1 cellular context compared by ENCODE assay signal in genomic region chr11:7513210-7514098, GRCh38.
A peak's percentile ranks its signal among the peaks of the same experiment; 100 is the strongest.
TF ChIP-seq lines count a peak whose summit lies in the region.

PPFIBP2 (plus strand) TSS chr11:7513999; CDS start chr11:7549476, 35,477 bp downstream.

TF ChIP-seq in HepG2, 621 proteins besides CTCF, POLR2A, EP300 and RAD21 (continued from another document and continues in another):
- TF ChIP-seq ZXDC (CRISPR knock-in tag; IDR thresholded peaks at IDR 0.05) (no peak), REPIN1 (CRISPR knock-in tag; IDR thresholded peaks at IDR 0.05; ENCODE audit: borderline replicate concordance, low read depth) (no peak), NR2F6 (IDR thresholded peaks at IDR 0.05) (no peak), NR2F6 (CRISPR knock-in tag; IDR thresholded peaks at IDR 0.05) (0 out of 2 replicates have a peak, but pooled peaks have one; percentile 11), UBTF (CRISPR knock-in tag; IDR thresholded peaks at IDR 0.05) (peak; percentile 63; the same call in 1 of the 2 replicates), REXO4 (CRISPR knock-in tag; IDR thresholded peaks at IDR 0.05; ENCODE audit: borderline replicate concordance) (no peak), CBX2 (IDR thresholded peaks at IDR 0.05; ENCODE audit: low read depth, low read length) (no peak), CBX2 (CRISPR knock-in tag; IDR thresholded peaks at IDR 0.05; ENCODE audit: low read depth) (no peak), MEIS2 (CRISPR knock-in tag; IDR thresholded peaks at IDR 0.05) (no peak), KDM5B (CRISPR knock-in tag; IDR thresholded peaks at IDR 0.05; ENCODE audit: borderline replicate concordance) (peak; percentile 17; the same call in 1 of the 2 replicates), PRDM4 (CRISPR knock-in tag; IDR thresholded peaks at IDR 0.05; ENCODE audit: borderline replicate concordance) (no peak), PHF5A (CRISPR knock-in tag; IDR thresholded peaks at IDR 0.05; ENCODE audit: low read depth, unreplicated experiment) (no peak), SIN3A (IDR thresholded peaks at IDR 0.05; ENCODE audit: borderline replicate concordance, low read depth, low read length) (no peak), FLYWCH1 (CRISPR knock-in tag; IDR thresholded peaks at IDR 0.05) (no peak), ZNF501 (CRISPR knock-in tag; IDR thresholded peaks at IDR 0.05) (peak; percentile 76; the same call in 1 of the 2 replicates), ZNF329 (CRISPR knock-in tag; IDR thresholded peaks at IDR 0.05; ENCODE audit: low read depth) (0 out of 2 replicates have a peak, but pooled peaks have one; percentile 35), IKZF5 (CRISPR knock-in tag; IDR thresholded peaks at IDR 0.05) (no peak), MIXL1 (CRISPR knock-in tag; IDR thresholded peaks at IDR 0.05) (0 out of 2 replicates have a peak, but pooled peaks have one; percentile 28), ZMYM4 (CRISPR knock-in tag; IDR thresholded peaks at IDR 0.05) (0 out of 2 replicates have a peak, but pooled peaks have one; percentile 2), ZNF713 (CRISPR knock-in tag; IDR thresholded peaks at IDR 0.05) (no peak), ERF (CRISPR knock-in tag; IDR thresholded peaks at IDR 0.05) (0 out of 2 replicates have a peak, but pooled peaks have one; percentile 19), TFDP1 (CRISPR knock-in tag; IDR thresholded peaks at IDR 0.05; ENCODE audit: borderline replicate concordance) (peak; percentile 20; the same call in 1 of the 2 replicates), AFF4 (CRISPR knock-in tag; IDR thresholded peaks at IDR 0.05) (no peak), MTA1 (CRISPR knock-in tag; IDR thresholded peaks at IDR 0.05; ENCODE audit: borderline replicate concordance) (peak; percentile 21; the same call in 1 of the 2 replicates), TBL1XR1 (IDR thresholded peaks at IDR 0.05; ENCODE audit: borderline replicate concordance, low read length, partially characterized antibody) (peak; percentile 6), POGZ (CRISPR knock-in tag; IDR thresholded peaks at IDR 0.05) (peak; percentile 37; the same call in 1 of the 2 replicates), CAMTA2 (CRISPR knock-in tag; IDR thresholded peaks at IDR 0.05; ENCODE audit: borderline replicate concordance) (peak; percentile 46; the same call in 1 of the 2 replicates), ZNF580 (CRISPR knock-in tag; IDR thresholded peaks at IDR 0.05; ENCODE audit: borderline replicate concordance, low read depth) (no peak), HNF1B (CRISPR knock-in tag; IDR thresholded peaks at IDR 0.05) (peak; percentile 21; the same call in 1 of the 2 replicates), NFKBIZ (CRISPR knock-in tag; IDR thresholded peaks at IDR 0.05) (no peak), NCOA1 (CRISPR knock-in tag; IDR thresholded peaks at IDR 0.05) (no peak), ATF4 (CRISPR knock-in tag; IDR thresholded peaks at IDR 0.05) (peak in 1 of 2 experiments; percentile 31; a peak in 1 of 4 replicates), ATF2 (CRISPR knock-in tag; IDR thresholded peaks at IDR 0.05) (no peak; the same call in none of the 2 replicates), SAFB2 (CRISPR knock-in tag; IDR thresholded peaks at IDR 0.05; ENCODE audit: borderline replicate concordance, low read depth) (no peak), KLF15 (CRISPR knock-in tag; IDR thresholded peaks at IDR 0.05; ENCODE audit: borderline replicate concordance) (no peak), NKX3-1 (CRISPR knock-in tag; IDR thresholded peaks at IDR 0.05) (0 out of 2 replicates have a peak, but pooled peaks have one; percentile 24), HMGA1 (CRISPR knock-in tag; conservative IDR thresholded peaks at IDR 0.05) (no peak), TRIM24 (CRISPR knock-in tag; IDR thresholded peaks at IDR 0.05) (no peak), DNMT1 (CRISPR knock-in tag; IDR thresholded peaks at IDR 0.05) (no peak), SP2 (CRISPR knock-in tag; IDR thresholded peaks at IDR 0.05) (0 out of 2 replicates have a peak, but pooled peaks have one; percentile 31), ZNF343 (CRISPR knock-in tag; IDR thresholded peaks at IDR 0.05) (peak; percentile 22; the same call in 1 of the 2 replicates), ZFP37 (CRISPR knock-in tag; IDR thresholded peaks at IDR 0.05; ENCODE audit: borderline replicate concordance) (no peak), ZNF383 (CRISPR knock-in tag; IDR thresholded peaks at IDR 0.05; ENCODE audit: borderline replicate concordance) (peak; percentile 67; the same call in 1 of the 2 replicates), ZEB1 (IDR thresholded peaks at IDR 0.05; ENCODE audit: insufficient replicate concordance, low read depth) (peak; percentile 42), ZNF446 (CRISPR knock-in tag; IDR thresholded peaks at IDR 0.05) (no peak), ZBTB42 (CRISPR knock-in tag; IDR thresholded peaks at IDR 0.05) (peak; percentile 27; the same call in 1 of the 2 replicates), ZFY (CRISPR knock-in tag; IDR thresholded peaks at IDR 0.05) (peak; percentile 30)
